Comparison of ENCODE assay signal across 8 cellular contexts in the genomic region with DNA sequence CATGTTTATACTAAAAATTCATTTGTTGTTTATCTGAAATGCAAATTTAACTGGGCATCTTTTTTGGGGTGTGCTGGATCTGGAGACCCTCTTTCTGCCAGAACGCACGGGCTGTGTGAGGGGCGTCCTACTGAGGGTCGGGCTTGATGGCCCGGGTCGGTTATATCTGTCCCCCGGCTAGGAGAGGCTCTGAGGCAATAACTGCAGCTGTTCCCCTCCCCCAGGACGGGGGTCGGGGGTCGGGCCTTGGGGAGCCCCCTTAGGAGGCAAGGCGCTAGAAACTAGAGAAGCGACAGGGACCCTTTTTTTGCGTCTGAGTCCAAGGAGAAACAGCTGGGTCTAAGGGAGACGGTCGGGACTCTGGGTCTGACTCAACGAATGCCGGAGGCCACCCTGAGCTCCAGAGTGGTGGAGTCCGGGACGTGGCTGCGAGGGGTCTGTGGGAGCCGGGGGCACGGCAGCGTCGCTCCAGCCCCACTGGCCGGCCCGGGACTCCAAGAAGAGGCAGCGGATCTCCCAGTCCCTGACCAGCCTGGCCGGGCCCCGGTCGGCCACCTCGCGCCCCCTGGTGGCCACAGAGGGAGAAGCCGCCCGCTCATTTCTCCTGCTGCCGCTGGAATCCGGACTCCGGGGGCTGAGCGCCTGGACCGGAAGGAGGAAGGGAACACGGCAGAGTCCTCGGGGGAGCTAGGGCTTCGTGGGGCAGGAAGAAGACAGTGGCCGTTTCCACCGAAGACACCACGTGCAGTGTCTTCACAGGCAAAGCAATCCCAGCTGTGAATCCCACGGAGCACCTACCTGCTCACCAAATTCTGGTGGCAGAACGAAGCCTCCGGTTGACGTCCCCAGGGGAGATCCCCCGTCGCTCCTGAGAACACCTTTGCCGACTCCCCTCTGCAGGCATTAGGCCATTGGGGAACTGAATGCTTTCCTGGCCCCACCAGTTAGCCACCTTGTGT. TPM values are rescaled to one million over a fixed set of nuclear protein-coding genes. Genes with fewer than 3 reads are reported as not detected.
DNase-seq lines count a peak whose midpoint lies in the region; ATAC-seq and TF ChIP-seq lines count a peak whose summit lies in the region.

No MANE protein-coding gene starts in this region.

- H3K4me1 ChIP-seq in OCI-LY3 (ENCODE audit: low read length): peaks cover 3% of the 10 kb centered on the region; the same call in 1 of the 2 replicates
- peaks cover 12% of the 10 kb centered on the region for H3K4me1 ChIP-seq in mucosa of stomach (ENCODE audit: control insufficient read depth, insufficient read depth, low read length)

- peak; percentile 92 for DNase-seq in AG08395 (ENCODE audit: low spot score)
- peak; percentile 78 for DNase-seq in HT1080 (ENCODE audit: low read depth)
- DNase-seq in activated T-cell treated with anti-CD3 and anti-CD28 coated beads for 4 hours: peak; percentile 72
- peak; percentile 68 to 80 for DNase-seq in erythroblast (lab: John Stamatoyannopoulos, UW)
- peak; percentile 68 for DNase-seq in stimulated activated CD8-positive, alpha-beta memory T cell treated with anti-CD3 and anti-CD28 coated beads, Interleukin-4, amount 100 ng/mL, for 24 hours (ENCODE audit: low read depth)

- TF ChIP-seq CTCF in OCI-LY3 (IDR thresholded peaks at IDR 0.05; ENCODE audit: low read depth, low read length): peak; percentile 79

- peak overlapping the region; percentile 93 for H3K4me3 ChIP-seq in OCI-LY3 (ENCODE audit: low read length)
- peak overlapping the region; percentile 77 for H3K4me3 ChIP-seq in mucosa of stomach (ENCODE audit: low read length)

- peak overlapping the region; percentile 93 for H2AFZ ChIP-seq in OCI-LY3 (ENCODE audit: low read depth, low read length)

- H3K9ac ChIP-seq in OCI-LY3 (ENCODE audit: low read length) (peak overlapping the region; percentile 54), mucosa of stomach (ENCODE audit: low read length) (peak overlapping the region; percentile 81)

- no peak for TF ChIP-seq POLR2A in erythroblast (IDR thresholded peaks at IDR 0.05; ENCODE audit: low read length)

- H3K36me3 ChIP-seq in OCI-LY3 (replicated peaks; ENCODE audit: low read depth, low read length) (no peaks in the 10 kb centered on the region), mucosa of stomach (ENCODE audit: control insufficient read depth, insufficient read depth, low read length) (no peaks in the 10 kb centered on the region)

- no peaks in the 10 kb centered on the region for H3K27me3 ChIP-seq in OCI-LY3 (ENCODE audit: low read depth, low read length)
- peaks cover 15% of the 10 kb centered on the region for H3K27me3 ChIP-seq in mucosa of stomach (ENCODE audit: control insufficient read depth, insufficient read depth, low read length)

- H3K9me3 ChIP-seq in OCI-LY3 (ENCODE audit: insufficient read depth, low read length) (no peaks in the 10 kb centered on the region), mucosa of stomach (ENCODE audit: control insufficient read depth, low read length) (no peaks in the 10 kb centered on the region)

- H3K79me2 ChIP-seq in OCI-LY3 (ENCODE audit: low read length): no peaks in the 10 kb centered on the region

- H4K20me1 ChIP-seq in OCI-LY3 (ENCODE audit: insufficient read depth, low read length): no peaks in the 10 kb centered on the region

- H3K27ac ChIP-seq in OCI-LY3 (ENCODE audit: low read length): no peak overlapping the region

- H3K4me2 ChIP-seq in OCI-LY3 (ENCODE audit: low read length): peak overlapping the region; percentile 98

- peak; percentile 61 for ATAC-seq in GM19025 (IDR thresholded peaks at IDR 0.05; ENCODE audit: low read depth, unreplicated experiment)

RNA-seq across cellular contexts. Expression of a gene that starts 24.0 kb away (rescaled TPM):
- total RNA-seq in HT1080 (2014; rRNA removed; shearing (Covaris generic)): not detected in 2 replicates
- not detected in 2 replicates for polyA plus RNA-seq in HT1080 (2015; cell fraction: cytosol; rRNA removed)
- not detected in 2 replicates for polyA plus RNA-seq in HT1080 (2015; cell fraction: nucleus; rRNA removed)
